ENCODE assay signal across 18 cellular contexts in genomic region chr3:194504146-194504545, GRCh38. TPM values are rescaled to one million over a fixed set of nuclear protein-coding genes. Genes with fewer than 3 reads are reported as not detected.
DNase-seq lines count a peak whose midpoint lies in the region; ATAC-seq and TF ChIP-seq lines count a peak whose summit lies in the region.
"Had no signal": no experiment of that assay in that cellular context is flagged by ENCODE, and none has a peak within 500 bp of the region (broad histone marks: within the 10 kb centered on the region; RNA-seq: fewer than 3 reads in every experiment).

No MANE protein-coding gene starts in this region.

- H3K27ac ChIP-seq in IMR-90 (ENCODE audit: insufficient read depth, low read length) (peak overlapping the region; percentile 45; the same call in 1 of the 2 replicates), mesenchymal stem cell (ENCODE audit: low read length, poor library complexity, severe bottlenecking) (no peak overlapping the region)
- H3K27ac ChIP-seq: BLaER1 treated with 17β-estradiol and CSF1 and Interleukin-3, amounts not matched to agents 10 nM and 100 nM; C4-2B had no signal

- peaks cover 12% of the 10 kb centered on the region; the same call in 1 of the 2 replicates for H3K9me1 ChIP-seq in IMR-90 (ENCODE audit: insufficient read depth, low read length)

- H2AFZ ChIP-seq in IMR-90 (replicated peaks; ENCODE audit: low read length, poor library complexity) (no peak overlapping the region), mesenchymal stem cell (ENCODE audit: low read depth, low read length) (no peak overlapping the region)

- intact Hi-C loops in IMR-90 (cut with micrococcal nuclease): loop anchor here (2.0 kb wide), 1 partner anchor 15 kb away; no protein-coding TSS in a partner anchor

- H3K36me3 Mint-ChIP-seq in osteocyte (ENCODE audit: unreplicated experiment): no peaks in the 10 kb centered on the region
- H3K36me3 Mint-ChIP-seq: CD8-positive, alpha-beta T cell had no signal

- peak overlapping the region; percentile 68 for H2AK9ac ChIP-seq in IMR-90 (replicated peaks; ENCODE audit: low read depth, low read length, poor library complexity)

- in situ Hi-C loops in IMR-90 (cut with MboI; ENCODE audit: low sequenced_read_pairs): no loop called here

- H3K9me3 ChIP-seq in IMR-90 (ENCODE audit: control insufficient read depth, insufficient read depth, low read length) (no peaks in the 10 kb centered on the region), mesenchymal stem cell (ENCODE audit: control insufficient read depth, low read length) (no peaks in the 10 kb centered on the region)
- H3K9me3 ChIP-seq: Caco-2 had no signal

- BruUV-seq in IMR-90 (replicated peaks; lab: Mats Ljungman, UMichigan): no TSS peak

- peak overlapping the region; percentile 90; the same call in 1 of the 2 replicates for H3K18ac ChIP-seq in IMR-90 (ENCODE audit: low read depth, low read length)
- H3K18ac ChIP-seq in mesenchymal stem cell (ENCODE audit: low read depth in 1 of 2, low read length in 2 of 2): no peak overlapping the region

- H2BK12ac ChIP-seq in mesenchymal stem cell (ENCODE audit: low read length in 2 of 2): no peak overlapping the region

- dilution Hi-C loops in IMR-90 (cut with HindIII; ENCODE audit: low sequenced_read_pairs, unreplicated experiment): no loop called here

- H3K14ac ChIP-seq in IMR-90 (replicated peaks; ENCODE audit: low read depth, low read length) (peak overlapping the region; percentile 87; the same call in 1 of the 2 replicates), mesenchymal stem cell (ENCODE audit: low read length in 2 of 2) (no peak overlapping the region)

- H3K27ac Mint-ChIP-seq in osteocyte (ENCODE audit: unreplicated experiment): no peak overlapping the region
- H3K27ac Mint-ChIP-seq: B cell; CD4-positive, alpha-beta T cell; CD8-positive, alpha-beta T cell had no signal

- H2BK5ac ChIP-seq in IMR-90 (ENCODE audit: low read depth, low read length, poor library complexity, severe bottlenecking) (no peak overlapping the region), mesenchymal stem cell (ENCODE audit: low read depth, low read length, poor library complexity, severe bottlenecking) (no peak overlapping the region)

- H3K79me1 ChIP-seq in IMR-90 (ENCODE audit: low read depth in 1 of 2, low read length in 2 of 2): peaks cover 0 to 5% of the 10 kb centered on the region in 2 experiments; a peak in 1 of 4 replicates
- H3K79me1 ChIP-seq in mesenchymal stem cell (replicated peaks; ENCODE audit: low read length, poor library complexity, severe bottlenecking): no peaks in the 10 kb centered on the region

- DNase-seq in IMR-90: no peak
- no peak for DNase-seq in mesenchymal stem cell
- peak; percentile 25 for DNase-seq in osteocyte (ENCODE audit: extremely low spot score, unreplicated experiment)
- no peak for DNase-seq in AG08396 (ENCODE audit: low spot score)
- DNase-seq: 8988T; ACHN; AML-193; Caco-2; Calu3; CD4-positive, alpha-beta T cell; CD8-positive, alpha-beta T cell; DMS79 treated with DMSO at 0.1 percent for 48 hours; GF-D8 had no signal

- no peak overlapping the region for H3K56ac ChIP-seq in IMR-90 (ENCODE audit: extremely low read depth, insufficient read depth, low read length)

- TF ChIP-seq CTCF in IMR-90 (conservative IDR thresholded peaks at IDR 0.05; ENCODE audit: low read depth, low read length) (no peak), osteocyte (IDR thresholded peaks at IDR 0.05) (no peak)

- WGBS in IMR-90 (ENCODE audit: extremely low coverage in 2 of 2, insufficient read length in 1 of 2), 2 experiments: no CpG with 5 or more reads among the region's 2 CpGs
- WGBS in mesenchymal stem cell: 97% methylated on average over 2 of the region's 2 CpGs

- H3K36me3 ChIP-seq in IMR-90 (ENCODE audit: control insufficient read depth, insufficient read depth, low read length) (no peaks in the 10 kb centered on the region), mesenchymal stem cell (ENCODE audit: control insufficient read depth in 1 of 2, insufficient read depth in 2 of 2, low read depth in 1 of 2, low read length in 2 of 2) (no peaks in the 10 kb centered on the region)

- H3K9me3 Mint-ChIP-seq in osteocyte (ENCODE audit: unreplicated experiment): no peaks in the 10 kb centered on the region
- H3K9me3 Mint-ChIP-seq: CD4-positive, alpha-beta T cell; CD8-positive, alpha-beta T cell had no signal

- peak overlapping the region; percentile 20; the same call in 1 of the 2 replicates for H3K23ac ChIP-seq in IMR-90 (ENCODE audit: low read depth, low read length)
- no peak overlapping the region for H3K23ac ChIP-seq in mesenchymal stem cell (ENCODE audit: low read length in 2 of 2)

- H4K8ac ChIP-seq in IMR-90 (ENCODE audit: low read depth in 2 of 2, low read length in 2 of 2) (peak overlapping the region in 1 of 2 experiments; percentile 62; a peak in 1 of 4 replicates), mesenchymal stem cell (ENCODE audit: low read length) (peak overlapping the region; percentile 47)

- peaks cover 54% of the 10 kb centered on the region for H3K4me1 Mint-ChIP-seq in osteocyte (ENCODE audit: unreplicated experiment)
- H3K4me1 Mint-ChIP-seq: B cell had no signal

- no peaks in the 10 kb centered on the region for H4K20me1 ChIP-seq in IMR-90 (ENCODE audit: insufficient read depth, low read length)
- H4K20me1 ChIP-seq: BLaER1 treated with 17β-estradiol and CSF1 and Interleukin-3, amounts not matched to agents 10 nM and 100 nM had no signal

- H2BK20ac ChIP-seq in IMR-90 (ENCODE audit: low read depth, low read length): peak overlapping the region; percentile 87

- H2AK5ac ChIP-seq in IMR-90 (ENCODE audit: low read depth, low read length) (peak overlapping the region; percentile 96), mesenchymal stem cell (ENCODE audit: low read length, severe bottlenecking) (no peak overlapping the region)

- no peaks in the 10 kb centered on the region for H3K27me3 ChIP-seq in IMR-90 (ENCODE audit: control insufficient read depth, insufficient read depth, low read length)
- no peaks in the 10 kb centered on the region for H3K27me3 ChIP-seq in mesenchymal stem cell (ENCODE audit: control insufficient read depth in 1 of 2, insufficient read depth in 1 of 2, low read length in 2 of 2)
- H3K27me3 ChIP-seq: BLaER1 treated with 17β-estradiol and CSF1 and Interleukin-3, amounts not matched to agents 10 nM and 100 nM had no signal

- H3K4ac ChIP-seq in IMR-90 (ENCODE audit: low read depth, low read length) (peak overlapping the region; percentile 94), mesenchymal stem cell (ENCODE audit: low read depth in 1 of 2, low read length in 2 of 2) (no peak overlapping the region)

- no peaks in the 10 kb centered on the region for H3K27me3 Mint-ChIP-seq in osteocyte (ENCODE audit: unreplicated experiment)
- H3K27me3 Mint-ChIP-seq: B cell; CD4-positive, alpha-beta T cell had no signal

- ATAC-seq in IMR-90 (ENCODE audit: low read depth): no peak
- ATAC-seq in esophagus mucosa: no peak
- ATAC-seq in GM19452 (IDR thresholded peaks at IDR 0.05; ENCODE audit: unreplicated experiment): no peak
- ATAC-seq: CD8-positive, alpha-beta T cell had no signal

- H4K91ac ChIP-seq in IMR-90 (ENCODE audit: insufficient read depth, low read depth, low read length): no peak overlapping the region; the same call in none of the 2 replicates
- no peak overlapping the region for H4K91ac ChIP-seq in mesenchymal stem cell (ENCODE audit: low read length)

- CTCF ChIA-PET in IMR-90 (lab: Yijun Ruan, JAX): no interaction called here

- H3K4me2 ChIP-seq in IMR-90 (ENCODE audit: low read depth, low read length) (no peak overlapping the region), mesenchymal stem cell (ENCODE audit: low read length, poor library complexity, severe bottlenecking) (no peak overlapping the region)
- H3K4me2 ChIP-seq: BLaER1 treated with 17β-estradiol and CSF1 and Interleukin-3, amounts not matched to agents 10 nM and 100 nM had no signal

- H3K4me3 Mint-ChIP-seq in osteocyte (ENCODE audit: unreplicated experiment): no peak overlapping the region
- H3K4me3 Mint-ChIP-seq: B cell; CD4-positive, alpha-beta T cell; CD8-positive, alpha-beta T cell had no signal

- TF ChIP-seq RAD21 in IMR-90 (IDR thresholded peaks at IDR 0.05; ENCODE audit: low read length): no peak

- peaks cover 14% of the 10 kb centered on the region for H3K4me1 ChIP-seq in IMR-90 (ENCODE audit: control insufficient read depth, insufficient read depth, low read length)
- peaks cover 9% of the 10 kb centered on the region for H3K4me1 ChIP-seq in mesenchymal stem cell (ENCODE audit: control insufficient read depth, insufficient read depth, low read depth, low read length)

- H4K5ac ChIP-seq in IMR-90 (ENCODE audit: low read depth, low read length): peak overlapping the region; percentile 83

- no peak overlapping the region for H3K9ac ChIP-seq in IMR-90 (ENCODE audit: low read depth, low read length)
- H3K9ac ChIP-seq in mesenchymal stem cell (ENCODE audit: low read length): no peak overlapping the region
- H3K9ac ChIP-seq: BLaER1 treated with 17β-estradiol and CSF1 and Interleukin-3, amounts not matched to agents 10 nM and 100 nM had no signal

- H2BK120ac ChIP-seq in IMR-90 (ENCODE audit: low read depth, low read length) (peak overlapping the region; percentile 90), mesenchymal stem cell (ENCODE audit: low read depth, low read length) (no peak overlapping the region)

- TF ChIP-seq POLR2A in IMR-90 (IDR thresholded peaks at IDR 0.05; ENCODE audit: low read depth, low read length): no peak

- H2BK15ac ChIP-seq in IMR-90 (ENCODE audit: low read depth, low read length) (peak overlapping the region; percentile 93; the same call in 2 of the 3 replicates), mesenchymal stem cell (ENCODE audit: low read depth, poor library complexity, severe bottlenecking) (no peak overlapping the region)

- H3K4me3 ChIP-seq in IMR-90 (ENCODE audit: insufficient read depth, low read depth, low read length): no peak overlapping the region
- no peak overlapping the region for H3K4me3 ChIP-seq in mesenchymal stem cell (ENCODE audit: insufficient read depth in 1 of 2, low read depth in 1 of 2, low read length in 2 of 2)
- H3K4me3 ChIP-seq: BLaER1 treated with 17β-estradiol and CSF1 and Interleukin-3, amounts not matched to agents 10 nM and 100 nM had no signal

- POLR2A ChIA-PET in IMR-90 (lab: Charles Lee; ENCODE audit: unreplicated experiment): no interaction called here

TF ChIP-seq in IMR-90, 13 proteins besides CTCF, POLR2A, EP300 and RAD21 (continues in another document):
- TF ChIP-seq NFE2L2 (IDR thresholded peaks at IDR 0.05; ENCODE audit: low read depth, low read length) (no peak), BHLHE40 (IDR thresholded peaks at IDR 0.05; ENCODE audit: low read depth, low read length) (no peak), MAZ (IDR thresholded peaks at IDR 0.05; ENCODE audit: borderline replicate concordance, low read depth, low read length) (no peak)

RNA-seq across cellular contexts. Expression of gene ATP13A3, which starts 17.3 kb away (rescaled TPM):
- total RNA-seq in IMR-90 (2012; rRNA removed): 154 and 284 TPM in 2 replicates
- polyA plus RNA-seq in IMR-90 (2012; rRNA removed): 37.5 and 48.1 TPM in 2 replicates
- 11.9 and 18.2 TPM in 2 replicates for polyA plus RNA-seq in IMR-90 (2012; cell fraction: cytosol; rRNA removed)
- 8.3 and 70.9 TPM in 2 replicates for polyA plus RNA-seq in IMR-90 (2012; cell fraction: nucleus; rRNA removed; ENCODE audit: low replicate concordance)
- 52.5 TPM for polyA plus RNA-seq in mesenchymal stem cell (2013, experiment 1 of 2)
- polyA plus RNA-seq in mesenchymal stem cell (2013, experiment 2 of 2): 54.3 TPM
- total RNA-seq in osteocyte: 59.7 and 63.1 TPM in 2 replicates
- 36.9 TPM for total RNA-seq in esophagus mucosa
